In genomic region chr7:121337398-121337797, GRCh38 we compare ENCODE assay signal across 10 cellular contexts. TPM values are rescaled to one million over a fixed set of nuclear protein-coding genes. Genes with fewer than 3 reads are reported as not detected.
DNase-seq lines count a peak whose midpoint lies in the region; ATAC-seq, FAIRE-seq and TF ChIP-seq lines count a peak whose summit lies in the region.
"Had no signal": no experiment of that assay in that cellular context is flagged by ENCODE, and none has a peak within 500 bp of the region (broad histone marks: within the 10 kb centered on the region; RNA-seq: fewer than 3 reads in every experiment).

No MANE protein-coding gene starts in this region.

- TF ChIP-seq POLR2A in GM12891 (IDR thresholded peaks at IDR 0.05; ENCODE audit: low read depth, low read length) (no peak), uterus (IDR thresholded peaks at IDR 0.05) (no peak)

- FAIRE-seq in GM12891 (lab: Jason Lieb, UNC) = peak; percentile 16

- ATAC-seq in upper lobe of right lung (no peak), GM21717 (IDR thresholded peaks at IDR 0.05; ENCODE audit: unreplicated experiment) (no peak)
- ATAC-seq: gastroesophageal sphincter had no signal

- H3K4me3 ChIP-seq in choroid plexus epithelial cell (ENCODE audit: low read depth, low read length) = no peak overlapping the region
- no peak overlapping the region for H3K4me3 ChIP-seq in upper lobe of right lung
- H3K4me3 ChIP-seq in uterus = no peak overlapping the region
- H3K4me3 ChIP-seq: gastroesophageal sphincter had no signal

- in situ Hi-C loops in ACHN (cut with HindIII; ENCODE audit: low pct_ligation_motif_present, low pct_unique_long_range_greater_than_20kb, low sequenced_read_pairs) = no loop called here

- TF ChIP-seq CTCF in choroid plexus epithelial cell (conservative IDR thresholded peaks at IDR 0.05; ENCODE audit: low read depth, low read length) (peak; percentile 62), upper lobe of right lung (IDR thresholded peaks at IDR 0.05) (no peak), uterus (IDR thresholded peaks at IDR 0.05) (no peak)

- H3K9me3 ChIP-seq in upper lobe of right lung (no peaks in the 10 kb centered on the region), uterus (no peaks in the 10 kb centered on the region)
- H3K9me3 ChIP-seq: gastroesophageal sphincter had no signal

- DNase-seq in ACHN (peak; percentile 18), GM12891 (ENCODE audit: insufficient read length, low spot score) (no peak), NCI-H2107 (lab: John Stamatoyannopoulos, UW) (peak; percentile 12), choroid plexus epithelial cell (ENCODE audit: low read depth) (peak; percentile 77), midbrain (lab: John Stamatoyannopoulos, UW) (no peak), upper lobe of right lung (no peak), uterus (no peak)
- DNase-seq: stimulated activated naive CD4-positive, alpha-beta T cell treated with Interleukin-2 at 50 U/mL for 16 hours had no signal

- H3K27me3 ChIP-seq in upper lobe of right lung = peaks cover 31% of the 10 kb centered on the region
- peaks cover 0 to 26% of the 10 kb centered on the region in 2 donors for H3K27me3 ChIP-seq in uterus

- H3K27ac ChIP-seq in upper lobe of right lung (no peak overlapping the region), uterus (no peak overlapping the region)
- H3K27ac ChIP-seq: gastroesophageal sphincter had no signal

- H3K36me3 ChIP-seq in upper lobe of right lung = no peaks in the 10 kb centered on the region
- H3K36me3 ChIP-seq in uterus = no peaks in the 10 kb centered on the region

- H3K4me1 ChIP-seq in upper lobe of right lung (no peaks in the 10 kb centered on the region), uterus (no peaks in the 10 kb centered on the region)
- H3K4me1 ChIP-seq: gastroesophageal sphincter had no signal

- intact Hi-C loops in upper lobe of right lung (cut with DNase I) = no loop called here
- intact Hi-C loops in uterus (cut with DNase I; ENCODE audit: low total_unique reads) = no loop called here

TF ChIP-seq in GM12891, 5 proteins besides CTCF, POLR2A, EP300 and RAD21:
- TF ChIP-seq POLR2AphosphoS5 (IDR thresholded peaks at IDR 0.05; ENCODE audit: low read depth, low read length) (no peak), POU2F2 (IDR thresholded peaks at IDR 0.05; ENCODE audit: low read depth, low read length) (no peak), PAX5 (IDR thresholded peaks at IDR 0.05; ENCODE audit: insufficient read depth, low read length, severe bottlenecking) (no peak), SPI1 (IDR thresholded peaks at IDR 0.05; ENCODE audit: low read depth, low read length) (no peak), TAF1 (IDR thresholded peaks at IDR 0.05; ENCODE audit: low read depth, low read length) (no peak)

RNA-seq across cellular contexts. Expression of gene WNT16, which starts 8.6 kb away (rescaled TPM):
- not detected for polyA plus RNA-seq in GM12891 (2012; ENCODE audit: low read depth, missing spikeins)
- total RNA-seq in upper lobe of right lung (not detected), uterus (1 to 10 TPM in 1 of 4 donors, not detected in 3; 1.7 TPM)

RNA-seq across cellular contexts. Expression of gene FAM3C, which starts 58.7 kb away (rescaled TPM):
- polyA plus RNA-seq in GM12891 (2012; ENCODE audit: low read depth, missing spikeins) = 16.0 TPM
- 51.4 TPM for total RNA-seq in upper lobe of right lung
- 100 to 1,000 TPM in 1 of 4 donors, 10 to 100 TPM in 3; 36.1 to 104 (median 65.8) TPM for total RNA-seq in uterus

Comparison
In these comparisons a context has a peak if more than half of its experiments do, and no peak if none do; other contexts are left out.
1. DNase-seq: peak in ACHN (single experiment), NCI-H2107 (single experiment) and choroid plexus epithelial cell (single experiment); none in GM12891 (single experiment), midbrain (single experiment), upper lobe of right lung (single experiment) and uterus (0 of 2).